ENCODE assay signal across 11 cellular contexts in genomic region chr5:96439477-96440184, GRCh38. TPM values are rescaled to one million over a fixed set of nuclear protein-coding genes. Genes with fewer than 3 reads are reported as not detected.
DNase-seq lines count a peak whose midpoint lies in the region; ATAC-seq, FAIRE-seq and TF ChIP-seq lines count a peak whose summit lies in the region.
"Had no signal": no experiment of that assay in that cellular context is flagged by ENCODE, and none has a peak within 500 bp of the region (broad histone marks: within the 10 kb centered on the region; RNA-seq: fewer than 3 reads in every experiment).

No MANE protein-coding gene starts in this region.

- H3K36me3 ChIP-seq in K562 (ENCODE audit: control insufficient read depth, insufficient read depth, low read length) (no peaks in the 10 kb centered on the region), small intestine (ENCODE audit: control insufficient read depth in 2 of 2, insufficient read depth in 2 of 2, low read length in 2 of 2) (no peaks in the 10 kb centered on the region)

- 0% methylated on average over 3 of the region's 3 CpGs for whole genome bisulfite sequencing in K562 (ENCODE audit: insufficient coverage, low coverage, missing lambda C conversion rate)
- 52 to 61% (median 57%) methylated on average over 3 of the region's 3 CpGs for WGBS in small intestine, 3 donors

- H3K4me1 ChIP-seq in K562 (replicated peaks in 1 of 2; ENCODE audit: control insufficient read depth in 2 of 2, insufficient read depth in 2 of 2, low read length in 2 of 2) (no peaks in the 10 kb centered on the region), small intestine (ENCODE audit: control insufficient read depth in 2 of 2, insufficient read depth in 1 of 2, low read depth in 1 of 2, low read length in 1 of 2) (no peaks in the 10 kb centered on the region)

- POLR2A ChIA-PET in K562 (lab: Yijun Ruan, JAX): no interaction called here

- intact Hi-C loops in K562 (cut with micrococcal nuclease): no loop called here

- H3K27me3 ChIP-seq in K562 (ENCODE audit: control insufficient read depth in 2 of 2, insufficient read depth in 2 of 2, low read length in 2 of 2) (no peaks in the 10 kb centered on the region), small intestine (ENCODE audit: control insufficient read depth in 2 of 2, insufficient read depth in 2 of 2, low read length in 2 of 2) (no peaks in the 10 kb centered on the region)

- H3K9ac ChIP-seq in K562 (ENCODE audit: insufficient read depth in 1 of 2, low read depth in 2 of 2, low read length in 2 of 2): no peak overlapping the region

- ATAC-seq in GM21360 (IDR thresholded peaks at IDR 0.05; ENCODE audit: unreplicated experiment) (peak; percentile 89), HG03159 (IDR thresholded peaks at IDR 0.05; ENCODE audit: unreplicated experiment) (peak; percentile 96), K562 (no peak)

- BruUV-seq in K562 (replicated peaks; lab: Mats Ljungman, UMichigan): no TSS peak

- CTCF ChIA-PET in K562 (lab: Yijun Ruan, JAX; ENCODE audit: low intra/inter-chr PET ratio): no interaction called here

- FAIRE-seq in K562 (lab: Jason Lieb, UNC): peak; percentile 15
- FAIRE-seq in small intestine (lab: Jason Lieb, UNC): no peak

- H3K9me1 ChIP-seq in K562 (ENCODE audit: control insufficient read depth, insufficient read depth, low read length): no peaks in the 10 kb centered on the region

- no peak overlapping the region for H3K27ac ChIP-seq in K562 (ENCODE audit: extremely low read depth, low read depth, low read length)
- H3K27ac ChIP-seq in small intestine (ENCODE audit: low read depth in 1 of 2, low read length in 1 of 2): no peak overlapping the region

- no peaks in the 10 kb centered on the region for H3K79me2 ChIP-seq in K562 (ENCODE audit: control insufficient read depth, insufficient read depth, low read length)

- TF ChIP-seq RAD21 in K562 (CRISPR knock-in tag; conservative IDR thresholded peaks at IDR 0.05 in 1 of 2, IDR thresholded peaks at IDR 0.05 in 1 of 2): no peak

- H3K9me3 ChIP-seq in K562 (replicated peaks; ENCODE audit: control insufficient read depth, insufficient read depth, low read depth, low read length) (no peaks in the 10 kb centered on the region), small intestine (ENCODE audit: control insufficient read depth, low read depth) (no peaks in the 10 kb centered on the region)

- DNase-seq in GM12865 (ENCODE audit: low read depth) (peak; percentile 83), K562 (ENCODE audit: extremely low read depth in 1 of 4, low spot score in 3 of 4) (no peak), small intestine (no peak), NCI-H187 treated with DMSO at 0.1 percent for 48 hours (lab: John Stamatoyannopoulos, UW) (no peak), DMS 273 (lab: John Stamatoyannopoulos, UW; ENCODE audit: unreplicated experiment) (no peak), NCI-H774 (lab: John Stamatoyannopoulos, UW) (no peak)
- DNase-seq: glutamatergic neuron, NCI-H524 had no signal

- H3K4me2 ChIP-seq in K562 (ENCODE audit: insufficient read depth, low read length): no peak overlapping the region

- H4K20me1 ChIP-seq in K562 (replicated peaks; ENCODE audit: control insufficient read depth, insufficient read depth, low read length): no peaks in the 10 kb centered on the region

- TF ChIP-seq POLR2A in K562 (conservative IDR thresholded peaks at IDR 0.05): no peak

- H3K4me3 ChIP-seq in GM12865 (ENCODE audit: low read depth, low read length): no peak overlapping the region
- no peak overlapping the region for H3K4me3 ChIP-seq in K562
- no peak overlapping the region for H3K4me3 ChIP-seq in small intestine (ENCODE audit: low read depth in 1 of 2, low read length in 2 of 2)

- no peak overlapping the region for H2AFZ ChIP-seq in K562 (ENCODE audit: low read depth, low read length)

- no peak for TF ChIP-seq EP300 in K562 (IDR thresholded peaks at IDR 0.05; ENCODE audit: low read length)

- in situ Hi-C loops in K562 (cut with MboI): no loop called here

- peak; percentile 30 for TF ChIP-seq CTCF in GM12865 (IDR thresholded peaks at IDR 0.05; ENCODE audit: insufficient read depth, low read depth, low read length, missing control alignments)
- TF ChIP-seq CTCF in K562 (IDR thresholded peaks at IDR 0.05 in 2 of 3, conservative IDR thresholded peaks at IDR 0.05 in 1 of 3; ENCODE audit: insufficient read depth in 2 of 3, low read depth in 1 of 3, low read length in 3 of 3): 0 out of 6 replicates have a peak, but pooled peaks of 1 of the 3 experiments have one; percentile 2

TF ChIP-seq in K562, 482 proteins besides CTCF, POLR2A, EP300 and RAD21 (continues in another document):
- TF ChIP-seq ZNF263 (CRISPR knock-in tag; IDR thresholded peaks at IDR 0.05; ENCODE audit: borderline replicate concordance) (no peak), RBM25 (IDR thresholded peaks at IDR 0.05; ENCODE audit: low read depth, low read length, severe bottlenecking) (no peak), KLF16 (IDR thresholded peaks at IDR 0.05) (no peak), ARNT (IDR thresholded peaks at IDR 0.05) (no peak), SMARCC2 (IDR thresholded peaks at IDR 0.05; ENCODE audit: low read depth) (no peak), NELFE (IDR thresholded peaks at IDR 0.05; ENCODE audit: insufficient read depth, insufficient read length) (no peak), ZNF586 (CRISPR knock-in tag; conservative IDR thresholded peaks at IDR 0.05) (no peak), THAP12 (CRISPR knock-in tag; IDR thresholded peaks at IDR 0.05) (no peak)
- TF ChIP-seq, protein P1, sequence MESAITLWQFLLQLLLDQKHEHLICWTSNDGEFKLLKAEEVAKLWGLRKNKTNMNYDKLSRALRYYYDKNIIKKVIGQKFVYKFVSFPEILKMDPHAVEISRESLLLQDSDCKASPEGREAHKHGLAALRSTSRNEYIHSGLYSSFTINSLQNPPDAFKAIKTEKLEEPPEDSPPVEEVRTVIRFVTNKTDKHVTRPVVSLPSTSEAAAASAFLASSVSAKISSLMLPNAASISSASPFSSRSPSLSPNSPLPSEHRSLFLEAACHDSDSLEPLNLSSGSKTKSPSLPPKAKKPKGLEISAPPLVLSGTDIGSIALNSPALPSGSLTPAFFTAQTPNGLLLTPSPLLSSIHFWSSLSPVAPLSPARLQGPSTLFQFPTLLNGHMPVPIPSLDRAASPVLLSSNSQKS (CRISPR knock-in tag; IDR thresholded peaks at IDR 0.05): no peak

RNA-seq across cellular contexts. Expression of gene PCSK1, which starts 6.6 kb away (rescaled TPM):
- not detected in 2 replicates for total RNA-seq in K562 (2011; cell fraction: chromatin; rRNA removed; ENCODE audit: low replicate concordance)
- total RNA-seq in K562 (2011; cell fraction: nucleolus; rRNA removed): not detected in 2 replicates
- total RNA-seq in K562 (2011; cell fraction: nucleoplasm; rRNA removed): not detected in 2 replicates
- total RNA-seq in K562 (2014; rRNA removed) (not detected in 2 replicates), K562 (2014; rRNA removed; fragmentation: Illumina TruSeq; extraction: Trizol) (not detected in 2 replicates), K562 (2015; rRNA removed; fragmentation: Illumina TruSeq; extraction: Trizol) (not detected in 2 replicates), K562 (2021) (not detected in 2 replicates)
- polyA plus RNA-seq in K562 (2011; rRNA removed) (not detected in 2 replicates), K562 (2014; fragmentation: Illumina TruSeq; extraction: Trizol) (not detected in 2 replicates), K562 (2014; fragmentation: Nextera tagmentation; extraction: Ambion mirVana) (not detected), K562 (2014; rRNA removed) (not detected in 2 replicates), small intestine (1 to 10 TPM in 2 of 3 donors, under 1 TPM in 1; 0.45 to 7.1 (median 1.1) TPM)
- not detected in 2 replicates for polyA plus RNA-seq in K562 (2011; cell fraction: cytosol; rRNA removed)
- polyA plus RNA-seq in K562 (2011; cell fraction: nucleus; rRNA removed): not detected in 2 replicates
- 0.03 TPM in 1 of 2 replicates, not detected in the other for polyA plus RNA-seq in K562 (2012)
- not detected in 2 replicates for polyA minus RNA-seq in K562 (2011; rRNA and poly(A)+ RNA removed)
- not detected in 2 replicates for polyA minus RNA-seq in K562 (2011; cell fraction: cytosol; rRNA and poly(A)+ RNA removed)
- not detected in 2 replicates for polyA minus RNA-seq in K562 (2011; cell fraction: nucleus; rRNA and poly(A)+ RNA removed)
- total RNA-seq: skeletal muscle tissue had no signal
